In genomic region chr9:128191406-128192046, GRCh38 we compare ENCODE assay signal across 8 cellular contexts. TPM values are rescaled to one million over a fixed set of nuclear protein-coding genes. Genes with fewer than 3 reads are reported as not detected.
DNase-seq lines count a peak whose midpoint lies in the region; ATAC-seq and TF ChIP-seq lines count a peak whose summit lies in the region.

Gene CIZ1 (minus strand): TSS chr9:128191572. CDS start chr9:128190857, 715 bp downstream.

- ATAC-seq in GM21723 (IDR thresholded peaks at IDR 0.05; ENCODE audit: unreplicated experiment) (peak; percentile 75), left ventricle myocardium superior (peak; percentile 95), aorta (ENCODE audit: low FRiP score) (peak; percentile 94)

- H3K9ac ChIP-seq in rectal smooth muscle tissue (ENCODE audit: low read length), result peak within 1 kb of the TSS; percentile 86

- H3K27ac ChIP-seq in rectal smooth muscle tissue (ENCODE audit: low read depth, low read length) (peak within 1 kb of the TSS; percentile 87), aorta (ENCODE audit: low read depth in 1 of 2, low read length in 2 of 2) (peak within 1 kb of the TSS in 1 of 2 donors; percentile 84)

- H3K4me3 ChIP-seq in LNCaP clone FGC (ENCODE audit: low read depth, low read length) (peak within 1 kb of the TSS; percentile 89), rectal smooth muscle tissue (ENCODE audit: low read length) (peak within 1 kb of the TSS; percentile 91), aorta (ENCODE audit: low read length in 2 of 2) (peak within 1 kb of the TSS; percentile 56 to 72)

- peak; percentile 83 for TF ChIP-seq CTCF in LNCaP clone FGC (IDR thresholded peaks at IDR 0.05; ENCODE audit: control insufficient read depth, extremely low read depth, insufficient read depth)

- no peaks in the 10 kb centered on the region for H3K27me3 ChIP-seq in rectal smooth muscle tissue (ENCODE audit: control insufficient read depth, insufficient read depth, low read length)
- no peaks in the 10 kb centered on the region for H3K27me3 ChIP-seq in aorta (ENCODE audit: control insufficient read depth in 1 of 2, insufficient read depth in 2 of 2, low read length in 1 of 2)

- intact Hi-C loops in T-helper 1 cell treated with Interleukin-12 subunit alpha and Interleukin-12 subunit beta and Interleukin-4 antibody, amounts not matched to agents 30 ng/mL and 1 ng/mL, for 36 hours (cut with micrococcal nuclease), result loop anchor here (1.0 to 5.0 kb wide), 7 partner anchors 12 to 361 kb away; partner anchors contain the start of genes BBLN, COQ4, DNM1 and SLC27A4
- intact Hi-C loops in left ventricle myocardium superior (cut with micrococcal nuclease), result no loop called here
- intact Hi-C loops in aorta (cut with DNase I), result no loop called here

- peaks cover 8% of the 10 kb centered on the region for H3K4me1 ChIP-seq in rectal smooth muscle tissue (ENCODE audit: control insufficient read depth, insufficient read depth, low read length)
- H3K4me1 ChIP-seq in aorta (ENCODE audit: control insufficient read depth in 1 of 2, insufficient read depth in 2 of 2, low read length in 2 of 2), result no peaks in the 10 kb centered on the region

- no peaks in the 10 kb centered on the region for H3K9me3 ChIP-seq in aorta (ENCODE audit: control insufficient read depth, low read length)

- 0 to 1% methylated on average over 51 to 71 of the region's 71 CpGs for WGBS in aorta, 2 donors

- H3K36me3 ChIP-seq in rectal smooth muscle tissue (ENCODE audit: control insufficient read depth, insufficient read depth, low read length) (peaks cover 4% of the 10 kb centered on the region), aorta (ENCODE audit: control insufficient read depth in 1 of 2, insufficient read depth in 2 of 2, low read length in 1 of 2) (no peaks in the 10 kb centered on the region)

- DNase-seq in EL (peak; percentile 77), LNCaP clone FGC (ENCODE audit: low read depth) (peak; percentile 7), amniotic epithelial cell (ENCODE audit: low read depth) (peak; percentile 66), left ventricle myocardium superior (peak; percentile 90), aorta (peak; percentile 89 to 93)

RNA-seq across cellular contexts. Expression of gene CIZ1, which starts in this region (rescaled TPM):
- total RNA-seq in T-helper 1 cell treated with Interleukin-12 subunit alpha and Interleukin-12 subunit beta and Interleukin-4 antibody, amounts not matched to agents 30 ng/mL and 1 ng/mL, for 36 hours, result 142 and 148 TPM in 2 replicates
- total RNA-seq in left ventricle myocardium superior (76.6 TPM), aorta (100 to 1,000 TPM in 1 of 2 donors, 10 to 100 TPM in 1; 82.3 to 117 TPM)
- polyA plus RNA-seq in aorta, result 10 to 100 TPM; 38.4 to 67.2 TPM

Comparison
In these comparisons a context has a peak if more than half of its experiments do, and no peak if none do; other contexts are left out.
1. DNase-seq: peak in every context shown above with its lines; median percentile 91 in aorta; 90 in left ventricle myocardium superior; 77 in EL; 66 in amniotic epithelial cell; 7 in LNCaP clone FGC.